22 cellular contexts compared by ENCODE assay signal in genomic region chr16:54821731-54822130, GRCh38.
"Had no signal": no experiment of that assay in that cellular context is flagged by ENCODE, and none has a peak within 500 bp of the region (broad histone marks: within the 10 kb centered on the region; RNA-seq: fewer than 3 reads in every experiment).

No MANE protein-coding gene starts in this region.

- H3K4me3 ChIP-seq: gastrocnemius medialis, left lung, ovary, psoas muscle, sigmoid colon, skin epidermis, spleen, testis, tibial artery had no signal

- ATAC-seq: gastrocnemius medialis; left cardiac atrium; left lung; natural killer cell; psoas muscle; right cardiac atrium; stimulated activated memory B cell treated with anti-CD40 and anti-IgM and Interleukin-4, amounts not matched to agents 10 μg/mL and 1 μg/mL and 100 μg/mL, for 72 hours; stimulated activated naive CD8-positive, alpha-beta T cell treated with anti-CD3 and anti-CD28 coated beads, Interleukin-15, Interleukin-2, amounts not matched to agents 100 U/mL and 50 U/mL, for 24 hours had no signal

- DNase-seq: effector CD8-positive, alpha-beta T cell; endodermal cell; gastrocnemius medialis; head of caudate nucleus; left cardiac atrium; left lung; mesendoderm; natural killer cell; occipital lobe; ovary; posterior cingulate gyrus; psoas muscle; right cardiac atrium; sigmoid colon; spleen; stimulated activated CD4-positive, alpha-beta T cell treated with anti-CD3 and anti-CD28 coated beads, Interleukin-4, amount 100 ng/mL, for 4 hours; stimulated activated naive CD8-positive, alpha-beta T cell treated with anti-CD3 and anti-CD28 coated beads, Interleukin-15, Interleukin-2, amounts not matched to agents 100 U/mL and 50 U/mL, for 24 hours; substantia nigra; testis; tibial artery had no signal

- H3K36me3 ChIP-seq: gastrocnemius medialis, left lung, ovary, sigmoid colon, spleen, tibial artery had no signal

- H3K4me1 ChIP-seq: gastrocnemius medialis, left lung, psoas muscle, sigmoid colon, spleen, testis had no signal

- H3K27ac ChIP-seq: gastrocnemius medialis, left lung, ovary, psoas muscle, sigmoid colon, skin epidermis, spleen, testis, tibial artery had no signal

- H3K9me3 ChIP-seq: gastrocnemius medialis, left lung, ovary, psoas muscle, sigmoid colon, spleen, testis, tibial artery had no signal

- H3K27me3 ChIP-seq: gastrocnemius medialis, ovary, testis, tibial artery had no signal
